27 cellular contexts compared by ENCODE assay signal in the genomic region with DNA sequence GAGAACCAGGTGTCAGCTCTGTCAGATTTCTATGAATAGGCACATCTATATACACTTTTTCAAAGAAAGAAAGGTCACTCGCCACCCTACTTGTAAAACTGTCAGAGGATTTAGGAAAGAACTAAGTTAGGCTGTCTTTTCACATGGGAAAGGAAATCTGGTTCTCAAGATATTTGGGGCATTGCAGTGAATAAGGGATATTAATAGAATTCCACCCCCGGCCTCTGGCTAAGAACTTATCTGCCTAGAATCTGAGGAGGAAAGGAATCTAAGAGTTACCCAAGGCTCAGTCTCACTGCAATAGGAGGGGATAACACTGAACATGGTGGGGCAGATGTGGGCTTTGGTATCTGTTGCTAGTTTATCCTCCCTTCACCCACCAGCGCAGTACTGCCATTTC.
"Had no signal": no experiment of that assay in that cellular context is flagged by ENCODE, and none has a peak within 500 bp of the region (broad histone marks: within the 10 kb centered on the region; RNA-seq: fewer than 3 reads in every experiment).

No MANE protein-coding gene starts in this region.

- H3K27ac Mint-ChIP-seq: activated B cell treated with CpG ODN at 0.5 μM for 24 hours; activated CD4-positive, alpha-beta memory T cell treated with anti-CD3 and anti-CD28 coated beads for 36 hours; activated CD4-positive, alpha-beta T cell treated with anti-CD3 and anti-CD28 coated beads, Interleukin-2, amount 10 ng/mL, durations not matched to agents 24 days and 14 days; activated CD8-positive, alpha-beta T cell treated with anti-CD3 and anti-CD28 coated beads for 36 hours; activated naive CD4-positive, alpha-beta T cell treated with anti-CD3 and anti-CD28 coated beads for 36 hours; activated naive CD4-positive, alpha-beta T cell treated with anti-CD3 and anti-CD28 coated beads, Interleukin-2, amount 50 U/mL, for 72 hours; activated naive CD8-positive, alpha-beta T cell treated with anti-CD3 and anti-CD28 coated beads, Interleukin-2, amount 10 ng/mL, durations not matched to agents 7 days and 5 days; activated naive CD8-positive, alpha-beta T cell treated with anti-CD3 and anti-CD28 coated beads, Interleukin-2, amount 50 U/mL, for 24 hours; activated T-cell treated with anti-CD3 and anti-CD28 coated beads, Interleukin-2, amount 50 U/mL, for 72 hours; activated T-helper 1 cell treated with anti-CD3 and anti-CD28 coated beads, Interleukin-12 subunit alpha, Interleukin-12 subunit beta, Interleukin-2, Interleukin-4 antibody, amounts not matched to agents 30 ng/mL and 10 ng/mL and 1 ng/mL, durations not matched to agents 14 hours and 24 hours and 36 hours; activated T-helper 17 cell treated with anti-CD3 and anti-CD28 coated beads, Interleukin-2, amount 50 U/mL, for 72 hours; T-helper 1 cell treated with Interleukin-12 subunit alpha and Interleukin-12 subunit beta and Interleukin-4 antibody, amounts not matched to agents 30 μg/mL and 1 μg/mL, for 36 hours; T-helper 2 cell treated with Interferon-gamma antibody and Interleukin-4, amounts not matched to agents 5 μg/mL and 100 μg/mL, for 36 hours had no signal

- H3K9me3 ChIP-seq: ascending aorta had no signal

- H3K4me1 ChIP-seq: ascending aorta had no signal

- H3K4me1 Mint-ChIP-seq: activated B cell treated with CpG ODN at 0.5 μM for 24 hours; activated CD4-positive, alpha-beta T cell treated with anti-CD3 and anti-CD28 coated beads, Interleukin-2, amount 10 ng/mL, durations not matched to agents 24 days and 14 days; activated naive CD8-positive, alpha-beta T cell treated with anti-CD3 and anti-CD28 coated beads, Interleukin-2, amount 10 ng/mL, durations not matched to agents 7 days and 5 days; activated naive CD8-positive, alpha-beta T cell treated with anti-CD3 and anti-CD28 coated beads, Interleukin-2, amount 50 U/mL, for 24 hours; activated T-helper 17 cell treated with anti-CD3 and anti-CD28 coated beads, Interleukin-2, amount 50 U/mL, for 72 hours; central memory CD8-positive, alpha-beta T cell had no signal

- ATAC-seq: activated naive CD4-positive, alpha-beta T cell treated with anti-CD3 and anti-CD28 coated beads, Interleukin-2, amount 50 U/mL, for 72 hours; activated naive CD8-positive, alpha-beta T cell treated with anti-CD3 and anti-CD28 coated beads, Interleukin-2, amount 50 U/mL, for 24 hours; activated T-cell treated with anti-CD3 and anti-CD28 coated beads, Interleukin-2, amount 50 U/mL, for 4 hours had no signal

- H3K27me3 Mint-ChIP-seq: activated B cell treated with CpG ODN at 0.5 μM for 24 hours; activated CD4-positive, alpha-beta T cell treated with anti-CD3 and anti-CD28 coated beads, Interleukin-2, amount 10 ng/mL, durations not matched to agents 24 days and 14 days; activated naive CD8-positive, alpha-beta T cell treated with anti-CD3 and anti-CD28 coated beads, Interleukin-2, amount 10 ng/mL, durations not matched to agents 7 days and 5 days; brain; central memory CD8-positive, alpha-beta T cell had no signal

- H3K27ac ChIP-seq: ascending aorta, cardiac muscle cell, VCaP had no signal

- H3K4me3 Mint-ChIP-seq: activated B cell treated with CpG ODN at 0.5 μM for 24 hours; activated CD4-positive, alpha-beta memory T cell treated with anti-CD3 and anti-CD28 coated beads for 36 hours; activated CD4-positive, alpha-beta T cell treated with anti-CD3 and anti-CD28 coated beads, Interleukin-2, amount 10 ng/mL, durations not matched to agents 24 days and 14 days; activated CD8-positive, alpha-beta T cell treated with anti-CD3 and anti-CD28 coated beads for 36 hours; activated naive CD4-positive, alpha-beta T cell treated with anti-CD3 and anti-CD28 coated beads for 36 hours; activated naive CD8-positive, alpha-beta T cell treated with anti-CD3 and anti-CD28 coated beads, Interleukin-2, amount 10 ng/mL, durations not matched to agents 7 days and 5 days; activated naive CD8-positive, alpha-beta T cell treated with anti-CD3 and anti-CD28 coated beads, Interleukin-2, amount 50 U/mL, for 24 hours; activated T-cell treated with anti-CD3 and anti-CD28 coated beads, Interleukin-2, amount 50 U/mL, for 4 hours; activated T-cell treated with anti-CD3 and anti-CD28 coated beads, Interleukin-2, amount 50 U/mL, for 72 hours; activated T-helper 1 cell treated with anti-CD3 and anti-CD28 coated beads, Interleukin-12 subunit alpha, Interleukin-12 subunit beta, Interleukin-2, Interleukin-4 antibody, amounts not matched to agents 30 ng/mL and 10 ng/mL and 1 ng/mL, durations not matched to agents 14 hours and 24 hours and 36 hours; activated T-helper 17 cell treated with anti-CD3 and anti-CD28 coated beads, Interleukin-2, amount 50 U/mL, for 72 hours; brain; central memory CD8-positive, alpha-beta T cell; T-helper 1 cell treated with Interleukin-12 subunit alpha and Interleukin-12 subunit beta and Interleukin-4 antibody, amounts not matched to agents 30 μg/mL and 1 μg/mL, for 36 hours; T-helper 2 cell treated with Interferon-gamma antibody and Interleukin-4, amounts not matched to agents 5 μg/mL and 100 μg/mL, for 36 hours had no signal

- H3K4me3 ChIP-seq: ascending aorta, cardiac muscle cell had no signal

- H3K9me3 Mint-ChIP-seq: activated B cell treated with CpG ODN at 0.5 μM for 24 hours; activated CD4-positive, alpha-beta memory T cell treated with anti-CD3 and anti-CD28 coated beads for 36 hours; activated CD4-positive, alpha-beta T cell treated with anti-CD3 and anti-CD28 coated beads, Interleukin-2, amount 10 ng/mL, durations not matched to agents 24 days and 14 days; activated CD8-positive, alpha-beta T cell treated with anti-CD3 and anti-CD28 coated beads for 36 hours; activated naive CD4-positive, alpha-beta T cell treated with anti-CD3 and anti-CD28 coated beads for 36 hours; activated naive CD8-positive, alpha-beta T cell treated with anti-CD3 and anti-CD28 coated beads, Interleukin-2, amount 10 ng/mL, durations not matched to agents 7 days and 5 days; activated naive CD8-positive, alpha-beta T cell treated with anti-CD3 and anti-CD28 coated beads, Interleukin-2, amount 50 U/mL, for 24 hours; activated T-cell treated with anti-CD3 and anti-CD28 coated beads, Interleukin-2, amount 50 U/mL, for 4 hours; activated T-helper 1 cell treated with anti-CD3 and anti-CD28 coated beads, Interleukin-12 subunit alpha, Interleukin-12 subunit beta, Interleukin-2, Interleukin-4 antibody, amounts not matched to agents 30 ng/mL and 10 ng/mL and 1 ng/mL, durations not matched to agents 14 hours and 24 hours and 36 hours; activated T-helper 17 cell treated with anti-CD3 and anti-CD28 coated beads, Interleukin-2, amount 50 U/mL, for 72 hours; brain; T-helper 1 cell treated with Interleukin-12 subunit alpha and Interleukin-12 subunit beta and Interleukin-4 antibody, amounts not matched to agents 30 μg/mL and 1 μg/mL, for 36 hours; T-helper 2 cell treated with Interferon-gamma antibody and Interleukin-4, amounts not matched to agents 5 μg/mL and 100 μg/mL, for 36 hours had no signal

- DNase-seq: activated B cell treated with CpG ODN at 0.5 μM for 24 hours; activated CD4-positive, alpha-beta T cell treated with anti-CD3 and anti-CD28 coated beads, Interleukin-2, amount 50 U/mL, for 4 hours; activated CD4-positive, CD25-positive, alpha-beta regulatory T cell treated with anti-CD3 and anti-CD28 coated beads, Interleukin-2, amount 50 U/mL, for 72 hours; activated CD8-positive, alpha-beta memory T cell treated with anti-CD3 and anti-CD28 coated beads, Interleukin-2, amount 50 U/mL, for 4 hours; activated effector memory CD4-positive, alpha-beta T cell treated with anti-CD3 and anti-CD28 coated beads, Interleukin-2, amount 50 U/mL, for 16 hours; activated naive CD4-positive, alpha-beta T cell treated with anti-CD3 and anti-CD28 coated beads, Interleukin-2, amount 50 U/mL, for 16 hours; activated naive CD8-positive, alpha-beta T cell treated with anti-CD3 and anti-CD28 coated beads, Interleukin-2, amount 10 ng/mL, durations not matched to agents 7 days and 5 days; activated T-cell treated with anti-CD3 and anti-CD28 coated beads for 4 hours; activated T-cell treated with anti-CD3 and anti-CD28 coated beads, Interleukin-2, amount 50 U/mL, for 1 hour; activated T-cell treated with anti-CD3 and anti-CD28 coated beads, Interleukin-2, amount 50 U/mL, for 4 hours; cerebellar nuclear complex had no signal

- H3K36me3 Mint-ChIP-seq: activated CD4-positive, alpha-beta memory T cell treated with anti-CD3 and anti-CD28 coated beads for 36 hours; activated naive CD4-positive, alpha-beta T cell treated with anti-CD3 and anti-CD28 coated beads, Interleukin-2, amount 50 U/mL, for 72 hours; activated naive CD8-positive, alpha-beta T cell treated with anti-CD3 and anti-CD28 coated beads, Interleukin-2, amount 10 ng/mL, durations not matched to agents 7 days and 5 days; brain had no signal

- H3K27me3 ChIP-seq: ascending aorta had no signal

- H3K36me3 ChIP-seq: ascending aorta, cardiac muscle cell had no signal
